In genomic region chr2:10661846-10662245, GRCh38 we compare ENCODE assay signal across 19 cellular contexts. TPM values are rescaled to one million over a fixed set of nuclear protein-coding genes. Genes with fewer than 3 reads are reported as not detected.
DNase-seq lines count a peak whose midpoint lies in the region; TF ChIP-seq lines count a peak whose summit lies in the region.
"Had no signal": no experiment of that assay in that cellular context is flagged by ENCODE, and none has a peak within 500 bp of the region (broad histone marks: within the 10 kb centered on the region; RNA-seq: fewer than 3 reads in every experiment).

No MANE protein-coding gene starts in this region.

- no peak overlapping the region for H2AFZ ChIP-seq in MM.1S (ENCODE audit: low read length)
- H2AFZ ChIP-seq: GM23338 had no signal

- H4K20me1 ChIP-seq in MM.1S (ENCODE audit: insufficient read depth, low read length) = no peaks in the 10 kb centered on the region

- no peaks in the 10 kb centered on the region; the same call in 1 of the 2 replicates for H3K36me3 ChIP-seq in MM.1S (replicated peaks; ENCODE audit: insufficient read depth, low read length)

- no peaks in the 10 kb centered on the region for H3F3A ChIP-seq in MM.1S (ENCODE audit: insufficient read depth, low read length)

- H3K9ac ChIP-seq in MM.1S (ENCODE audit: low read length) = no peak overlapping the region
- H3K9ac ChIP-seq: BLaER1 had no signal

- intact Hi-C loops in dorsolateral prefrontal cortex (cut with DNase I) = loop anchor here (10.0 kb wide), 3 partner anchors 217 to 587 kb away; partner anchors contain the start of genes ODC1 (in 1 of the 2) and RRM2 (in 1 of the 2)

- TF ChIP-seq CTCF in fibroblast of the aortic adventitia (IDR thresholded peaks at IDR 0.05; ENCODE audit: insufficient read depth, low read length) (no peak), dorsolateral prefrontal cortex (IDR thresholded peaks at IDR 0.05 in 54 of 56, conservative IDR thresholded peaks at IDR 0.05 in 2 of 56; ENCODE audit: low read depth in 1 of 56, partially characterized antibody in 56 of 56) (no peak), MM.1S (IDR thresholded peaks at IDR 0.05; ENCODE audit: low read length) (no peak)

- peak; percentile 63 for DNase-seq in ELR (ENCODE audit: low read depth)
- peak; percentile 51 for DNase-seq in NCI-H226
- DNase-seq in amniotic epithelial cell (ENCODE audit: low read depth) = peak; percentile 6
- peak; percentile 63 for DNase-seq in fibroblast of the aortic adventitia (ENCODE audit: low read depth)
- DNase-seq in dorsolateral prefrontal cortex = no peak
- no peak for DNase-seq in HK-2 (ENCODE audit: unreplicated experiment)
- no peak for DNase-seq in MM.1S
- DNase-seq: Caco-2; CD4-positive, CD25-positive, alpha-beta regulatory T cell; CD8-positive, alpha-beta T cell; DMS153; DND-41; GDM1; H9; HFFc6 had no signal

- H3K4me3 ChIP-seq in fibroblast of the aortic adventitia (ENCODE audit: low read depth, low read length) (no peak overlapping the region), dorsolateral prefrontal cortex (no peak overlapping the region), MM.1S (ENCODE audit: low read length) (no peak overlapping the region)
- H3K4me3 ChIP-seq: BLaER1, GM23338 had no signal

- no peaks in the 10 kb centered on the region for H3K79me2 ChIP-seq in MM.1S (ENCODE audit: low read length)

- H3K9me3 ChIP-seq in MM.1S (replicated peaks; ENCODE audit: insufficient read depth, low read length) = no peaks in the 10 kb centered on the region
- H3K9me3 ChIP-seq: BLaER1, Caco-2 had no signal

- no peaks in the 10 kb centered on the region for H3K9me2 ChIP-seq in MM.1S (replicated peaks; ENCODE audit: insufficient read depth, low read length)

- H3K27me3 ChIP-seq in dorsolateral prefrontal cortex (no peaks in the 10 kb centered on the region), MM.1S (replicated peaks; ENCODE audit: insufficient read depth, low read length) (no peaks in the 10 kb centered on the region)
- H3K27me3 ChIP-seq: BLaER1 had no signal

- H3K27ac ChIP-seq in dorsolateral prefrontal cortex (no peak overlapping the region), MM.1S (ENCODE audit: low read length) (no peak overlapping the region)
- H3K27ac ChIP-seq: 22Rv1, BLaER1, C4-2B had no signal

- no peak overlapping the region for H3K4me2 ChIP-seq in MM.1S (ENCODE audit: low read depth, low read length)
- H3K4me2 ChIP-seq: BLaER1, GM23338 had no signal

- H3K4me1 ChIP-seq in MM.1S (ENCODE audit: low read length) = no peaks in the 10 kb centered on the region

RNA-seq across cellular contexts. Expression of gene NOL10, which starts 27.9 kb away (rescaled TPM):
- total RNA-seq in fibroblast of the aortic adventitia (ENCODE audit: low replicate concordance) = 45.7 and 47.9 TPM in 2 replicates
- total RNA-seq in dorsolateral prefrontal cortex = 10 to 100 TPM; 17.6 to 32.8 (median 24.2) TPM

RNA-seq across cellular contexts. Expression of gene ATP6V1C2, which starts 59.6 kb away (rescaled TPM):
- total RNA-seq in fibroblast of the aortic adventitia (ENCODE audit: low replicate concordance) (not detected in 2 replicates), dorsolateral prefrontal cortex (1 to 10 TPM in 89 of 120 experiments, under 1 TPM in 28, not detected in 3; 0.31 to 7.1 (median 1.6) TPM)
- total RNA-seq: CD4-positive, CD25-positive, alpha-beta regulatory T cell; CD8-positive, alpha-beta T cell; HFFc6 had no signal

Comparison
In these comparisons a context has a peak if more than half of its experiments do, and no peak if none do; other contexts are left out.
1. DNase-seq: peak in ELR (single experiment), NCI-H226 (single experiment), amniotic epithelial cell (single experiment) and fibroblast of the aortic adventitia (single experiment); none in dorsolateral prefrontal cortex (0 of 10), HK-2 (single experiment) and MM.1S (single experiment).